2 cellular contexts compared by ENCODE assay signal in genomic region chr2:231732604-231733003, GRCh38.
TF ChIP-seq lines count a peak whose summit lies in the region.

No MANE protein-coding gene starts in this region.

TF ChIP-seq in HepG2, 621 proteins besides CTCF, POLR2A, EP300 and RAD21:
- TF ChIP-seq KDM5A (IDR thresholded peaks at IDR 0.05; ENCODE audit: borderline replicate concordance, low read length) (no peak), GATAD1 (CRISPR knock-in tag; IDR thresholded peaks at IDR 0.05) (no peak), ZHX1 (CRISPR knock-in tag; IDR thresholded peaks at IDR 0.05; ENCODE audit: low read depth) (no peak), MED13 (CRISPR knock-in tag; IDR thresholded peaks at IDR 0.05) (no peak), ZNF670 (CRISPR knock-in tag; IDR thresholded peaks at IDR 0.05; ENCODE audit: borderline replicate concordance) (no peak), ZBTB20 (CRISPR knock-in tag; IDR thresholded peaks at IDR 0.05; ENCODE audit: borderline replicate concordance, low read depth) (no peak), YY1 (IDR thresholded peaks at IDR 0.05; ENCODE audit: insufficient read depth, insufficient replicate concordance, low read depth, low read length) (no peak), ATF1 (CRISPR knock-in tag; IDR thresholded peaks at IDR 0.05) (no peak), ZBTB46 (CRISPR knock-in tag; IDR thresholded peaks at IDR 0.05; ENCODE audit: borderline replicate concordance) (no peak), THYN1 (CRISPR knock-in tag; IDR thresholded peaks at IDR 0.05; ENCODE audit: borderline replicate concordance, low read depth) (no peak), ZNF652 (CRISPR knock-in tag; IDR thresholded peaks at IDR 0.05; ENCODE audit: borderline replicate concordance, low read depth) (no peak), MAFG (CRISPR knock-in tag; IDR thresholded peaks at IDR 0.05) (no peak), ZNF790 (CRISPR knock-in tag; IDR thresholded peaks at IDR 0.05; ENCODE audit: borderline replicate concordance) (no peak), RBFOX2 (IDR thresholded peaks at IDR 0.05; ENCODE audit: low read depth, low read length) (no peak)
- TF ChIP-seq, protein P1, sequence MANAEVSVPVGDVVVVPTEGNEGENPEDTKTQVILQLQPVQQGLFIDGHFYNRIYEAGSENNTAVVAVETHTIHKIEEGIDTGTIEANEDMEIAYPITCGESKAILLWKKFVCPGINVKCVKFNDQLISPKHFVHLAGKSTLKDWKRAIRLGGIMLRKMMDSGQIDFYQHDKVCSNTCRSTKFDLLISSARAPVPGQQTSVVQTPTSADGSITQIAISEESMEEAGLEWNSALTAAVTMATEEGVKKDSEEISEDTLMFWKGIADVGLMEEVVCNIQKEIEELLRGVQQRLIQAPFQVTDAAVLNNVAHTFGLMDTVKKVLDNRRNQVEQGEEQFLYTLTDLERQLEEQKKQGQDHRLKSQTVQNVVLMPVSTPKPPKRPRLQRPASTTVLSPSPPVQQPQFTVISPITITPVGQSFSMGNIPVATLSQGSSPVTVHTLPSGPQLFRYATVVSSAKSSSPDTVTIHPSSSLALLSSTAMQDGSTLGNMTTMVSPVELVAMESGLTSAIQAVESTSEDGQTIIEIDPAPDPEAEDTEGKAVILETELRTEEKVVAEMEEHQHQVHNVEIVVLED (CRISPR knock-in tag; IDR thresholded peaks at IDR 0.05; ENCODE audit: borderline replicate concordance), result no peak
- TF ChIP-seq, protein P2, sequence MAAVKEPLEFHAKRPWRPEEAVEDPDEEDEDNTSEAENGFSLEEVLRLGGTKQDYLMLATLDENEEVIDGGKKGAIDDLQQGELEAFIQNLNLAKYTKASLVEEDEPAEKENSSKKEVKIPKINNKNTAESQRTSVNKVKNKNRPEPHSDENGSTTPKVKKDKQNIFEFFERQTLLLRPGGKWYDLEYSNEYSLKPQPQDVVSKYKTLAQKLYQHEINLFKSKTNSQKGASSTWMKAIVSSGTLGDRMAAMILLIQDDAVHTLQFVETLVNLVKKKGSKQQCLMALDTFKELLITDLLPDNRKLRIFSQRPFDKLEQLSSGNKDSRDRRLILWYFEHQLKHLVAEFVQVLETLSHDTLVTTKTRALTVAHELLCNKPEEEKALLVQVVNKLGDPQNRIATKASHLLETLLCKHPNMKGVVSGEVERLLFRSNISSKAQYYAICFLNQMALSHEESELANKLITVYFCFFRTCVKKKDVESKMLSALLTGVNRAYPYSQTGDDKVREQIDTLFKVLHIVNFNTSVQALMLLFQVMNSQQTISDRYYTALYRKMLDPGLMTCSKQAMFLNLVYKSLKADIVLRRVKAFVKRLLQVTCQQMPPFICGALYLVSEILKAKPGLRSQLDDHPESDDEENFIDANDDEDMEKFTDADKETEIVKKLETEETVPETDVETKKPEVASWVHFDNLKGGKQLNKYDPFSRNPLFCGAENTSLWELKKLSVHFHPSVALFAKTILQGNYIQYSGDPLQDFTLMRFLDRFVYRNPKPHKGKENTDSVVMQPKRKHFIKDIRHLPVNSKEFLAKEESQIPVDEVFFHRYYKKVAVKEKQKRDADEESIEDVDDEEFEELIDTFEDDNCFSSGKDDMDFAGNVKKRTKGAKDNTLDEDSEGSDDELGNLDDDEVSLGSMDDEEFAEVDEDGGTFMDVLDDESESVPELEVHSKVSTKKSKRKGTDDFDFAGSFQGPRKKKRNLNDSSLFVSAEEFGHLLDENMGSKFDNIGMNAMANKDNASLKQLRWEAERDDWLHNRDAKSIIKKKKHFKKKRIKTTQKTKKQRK (IDR thresholded peaks at IDR 0.05; ENCODE audit: low read length), result no peak

TF ChIP-seq in WTC11, 78 proteins besides CTCF, POLR2A, EP300 and RAD21:
- TF ChIP-seq KAT7 (CRISPR knock-in tag; IDR thresholded peaks at IDR 0.05; ENCODE audit: borderline replicate concordance), result no peak
- no peak for TF ChIP-seq CBFB (CRISPR knock-in tag; IDR thresholded peaks at IDR 0.05; ENCODE audit: low read depth)
